ENCODE assay signal across 26 cellular contexts in genomic region chr14:84792722-84793410, GRCh38.
"Had no signal": no experiment of that assay in that cellular context is flagged by ENCODE, and none has a peak within 500 bp of the region (broad histone marks: within the 10 kb centered on the region; RNA-seq: fewer than 3 reads in every experiment).

No MANE protein-coding gene starts in this region.

- H3K36me3 Mint-ChIP-seq: memory B cell; naive thymus-derived CD8-positive, alpha-beta T cell; stimulated activated naive B cell treated with anti-CD40 and anti-IgM and Interleukin-4, amounts not matched to agents 10 μg/mL and 1 μg/mL and 100 μg/mL, for 72 hours had no signal

- H3K27ac Mint-ChIP-seq: effector memory CD8-positive, alpha-beta T cell; memory B cell; naive thymus-derived CD8-positive, alpha-beta T cell; nephron progenitor cell; stimulated activated naive B cell treated with anti-CD40 and anti-IgM and Interleukin-4, amounts not matched to agents 10 μg/mL and 1 μg/mL and 100 μg/mL, for 72 hours; stimulated activated naive CD8-positive, alpha-beta T cell treated with anti-CD3 and anti-CD28 coated beads, Interleukin-15, Interleukin-2, amounts not matched to agents 100 ng/mL and 50 ng/mL, for 24 hours had no signal

- H3K4me3 ChIP-seq: gastrocnemius medialis, lung, ovary, right lobe of liver, thoracic aorta, tibial nerve, upper lobe of right lung, uterus had no signal

- H3K4me1 Mint-ChIP-seq: memory B cell; naive thymus-derived CD8-positive, alpha-beta T cell; nephron progenitor cell; stimulated activated naive B cell treated with anti-CD40 and anti-IgM and Interleukin-4, amounts not matched to agents 10 μg/mL and 1 μg/mL and 100 μg/mL, for 72 hours had no signal

- H3K27ac ChIP-seq: epithelial cell of prostate, gastrocnemius medialis, ovary, right lobe of liver, thoracic aorta, tibial nerve, upper lobe of right lung, uterus had no signal

- H3K27me3 ChIP-seq: gastrocnemius medialis, ovary, right lobe of liver, tibial nerve, upper lobe of right lung, uterus had no signal

- H3K9me3 ChIP-seq: gastrocnemius medialis, right lobe of liver, thoracic aorta, tibial nerve, upper lobe of right lung, uterus had no signal

- H3K36me3 ChIP-seq: gastrocnemius medialis, ovary, right lobe of liver, thoracic aorta, tibial nerve, upper lobe of right lung, uterus had no signal

- H3K27me3 Mint-ChIP-seq: effector memory CD8-positive, alpha-beta T cell; memory B cell; naive thymus-derived CD8-positive, alpha-beta T cell; stimulated activated naive B cell treated with anti-CD40 and anti-IgM and Interleukin-4, amounts not matched to agents 10 μg/mL and 1 μg/mL and 100 μg/mL, for 72 hours; stimulated activated naive CD8-positive, alpha-beta T cell treated with anti-CD3 and anti-CD28 coated beads, Interleukin-15, Interleukin-2, amounts not matched to agents 100 ng/mL and 50 ng/mL, for 24 hours had no signal

- H3K4me3 Mint-ChIP-seq: effector memory CD8-positive, alpha-beta T cell; memory B cell; naive thymus-derived CD8-positive, alpha-beta T cell; nephron progenitor cell; stimulated activated naive B cell treated with anti-CD40 and anti-IgM and Interleukin-4, amounts not matched to agents 10 μg/mL and 1 μg/mL and 100 μg/mL, for 72 hours; stimulated activated naive CD8-positive, alpha-beta T cell treated with anti-CD3 and anti-CD28 coated beads, Interleukin-15, Interleukin-2, amounts not matched to agents 100 ng/mL and 50 ng/mL, for 24 hours had no signal

- H3K9me3 Mint-ChIP-seq: nephron progenitor cell had no signal

- H3K4me1 ChIP-seq: gastrocnemius medialis, right lobe of liver, tibial nerve, upper lobe of right lung, uterus had no signal

- DNase-seq: cortex of kidney; effector memory CD8-positive, alpha-beta T cell; foreskin fibroblast; gastrocnemius medialis; head of caudate nucleus; kidney; midbrain; naive thymus-derived CD8-positive, alpha-beta T cell; nephron progenitor cell; nucleus accumbens; ovary; posterior cingulate gyrus; retina; right lobe of liver; small intestine; stimulated activated CD4-positive, alpha-beta T cell treated with anti-CD3 and anti-CD28 coated beads, Interleukin-15, amount 100 ng/mL, for 24 hours; stimulated activated CD4-positive, alpha-beta T cell treated with anti-CD3 and anti-CD28 coated beads, Interleukin-2, amount 100 ng/mL, for 48 hours; stimulated activated naive B cell treated with anti-CD40 and anti-IgM and Interleukin-4, amounts not matched to agents 10 μg/mL and 1 μg/mL and 100 μg/mL, for 72 hours; upper lobe of right lung; uterus had no signal
